Comparison of ENCODE assay signal across 24 cellular contexts in the genomic region with DNA sequence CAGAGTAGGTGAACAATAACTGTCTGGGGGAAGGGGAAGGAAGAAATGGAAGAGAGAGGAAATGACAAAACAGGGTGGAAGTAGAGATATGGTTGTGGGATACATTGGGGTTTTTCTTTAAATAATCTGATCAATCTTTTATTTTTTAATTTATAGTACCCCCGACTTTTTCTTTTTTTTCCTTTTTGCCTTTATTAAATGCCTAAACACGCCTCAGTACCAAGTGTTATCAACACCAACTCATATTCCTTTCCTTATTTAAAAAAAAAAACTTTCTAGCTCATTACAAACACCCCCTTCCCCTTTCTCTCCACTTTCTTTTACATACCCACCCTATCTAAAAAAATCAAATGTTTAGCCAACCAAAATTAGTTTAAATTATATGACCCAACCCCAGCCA. TPM values are rescaled to one million over a fixed set of nuclear protein-coding genes. Genes with fewer than 3 reads are reported as not detected.
"Had no signal": no experiment of that assay in that cellular context is flagged by ENCODE, and none has a peak within 500 bp of the region (broad histone marks: within the 10 kb centered on the region; RNA-seq: fewer than 3 reads in every experiment).

No MANE protein-coding gene starts in this region.

- H3K9me3 ChIP-seq: heart left ventricle, neutrophil, right atrium auricular region, thoracic aorta, transverse colon had no signal

- H3K27me3 Mint-ChIP-seq: naive thymus-derived CD4-positive, alpha-beta T cell had no signal

- ATAC-seq: esophagus mucosa; heart left ventricle; left colon; left ventricle myocardium superior; naive thymus-derived CD4-positive, alpha-beta T cell; stimulated activated naive CD8-positive, alpha-beta T cell treated with anti-CD3 and anti-CD28 coated beads, Interleukin-15, Interleukin-2, amounts not matched to agents 100 U/mL and 50 U/mL, for 24 hours had no signal

- H3K27ac ChIP-seq: coronary artery, heart left ventricle, neutrophil, right atrium auricular region, thoracic aorta, transverse colon had no signal

- H3K4me3 ChIP-seq: coronary artery, heart left ventricle, lung, right atrium auricular region, thoracic aorta, transverse colon had no signal

- H3K4me3 Mint-ChIP-seq: naive thymus-derived CD4-positive, alpha-beta T cell; nephron progenitor cell had no signal

- H3K27me3 ChIP-seq: heart left ventricle, neutrophil, right atrium auricular region, transverse colon had no signal

- H3K4me1 ChIP-seq: heart left ventricle, right atrium auricular region had no signal

- H3K9me3 Mint-ChIP-seq: naive thymus-derived CD4-positive, alpha-beta T cell; nephron progenitor cell had no signal

- DNase-seq: effector CD4-positive, alpha-beta T cell; heart left ventricle; hippocampal formation; left colon; left ventricle myocardium superior; mesendoderm; naive thymus-derived CD4-positive, alpha-beta T cell; nephron progenitor cell; small intestine; stimulated activated CD4-positive, alpha-beta T cell treated with anti-CD3 and anti-CD28 coated beads, Interleukin-2, amount 100 ng/mL, for 48 hours; stimulated activated naive CD8-positive, alpha-beta T cell treated with anti-CD3 and anti-CD28 coated beads, Interleukin-15, Interleukin-2, amounts not matched to agents 100 U/mL and 50 U/mL, for 24 hours; substantia nigra; transverse colon had no signal

RNA-seq across cellular contexts. Expression of a gene that starts 21.1 kb away (rescaled TPM):
- total RNA-seq: fibroblast of lung; kidney epithelial cell; left colon; left ventricle myocardium superior; mononuclear cell; naive thymus-derived CD4-positive, alpha-beta T cell; osteocyte; posterior vena cava; thoracic aorta; transverse colon had no signal
